25 cellular contexts compared by ENCODE assay signal in the genomic region with DNA sequence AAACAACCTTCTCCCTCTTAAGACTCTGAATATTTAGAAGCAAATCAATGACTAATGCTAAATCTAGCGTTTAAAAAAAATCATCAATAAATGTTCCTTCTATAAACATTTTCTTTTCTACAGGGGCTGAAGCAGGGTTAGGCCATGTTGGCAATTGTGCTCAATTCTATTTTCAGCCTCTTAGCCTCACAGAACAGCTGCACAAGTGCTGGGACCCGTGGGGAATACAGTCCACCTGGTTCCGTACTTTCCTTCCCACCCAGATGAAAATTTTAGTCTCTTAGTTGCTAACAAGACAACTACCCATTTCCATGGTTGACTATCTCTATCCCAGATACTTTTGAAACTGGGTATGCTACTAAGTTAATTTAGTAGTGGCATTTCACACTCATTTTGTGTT.
"Had no signal": no experiment of that assay in that cellular context is flagged by ENCODE, and none has a peak within 500 bp of the region (broad histone marks: within the 10 kb centered on the region; RNA-seq: fewer than 3 reads in every experiment).

No MANE protein-coding gene starts in this region.

- H3K36me3 ChIP-seq: MG63 had no signal

- ATAC-seq: activated CD8-positive, alpha-beta memory T cell treated with anti-CD3 and anti-CD28 coated beads, Interleukin-2, amount 10 ng/mL, durations not matched to agents 7 days and 5 days; activated naive CD8-positive, alpha-beta T cell treated with anti-CD3 and anti-CD28 coated beads, Interleukin-2, amount 50 U/mL, for 24 hours; activated T-cell treated with anti-CD3 and anti-CD28 coated beads, Interleukin-2, amount 50 U/mL, for 4 hours; T-helper 17 cell; WTC11 had no signal

- H3K4me3 ChIP-seq: MG63 had no signal

- DNase-seq: activated CD4-positive, alpha-beta T cell treated with anti-CD3 and anti-CD28 coated beads for 48 hours; activated CD4-positive, alpha-beta T cell treated with anti-CD3 and anti-CD28 coated beads, Interleukin-2, amount 50 U/mL, for 48 hours; activated CD4-positive, CD25-positive, alpha-beta regulatory T cell treated with anti-CD3 and anti-CD28 coated beads, Interleukin-2, amount 50 U/mL, for 72 hours; activated CD8-positive, alpha-beta memory T cell treated with anti-CD3 and anti-CD28 coated beads, Interleukin-2, amount 10 ng/mL, durations not matched to agents 7 days and 5 days; activated effector memory CD4-positive, alpha-beta T cell treated with anti-CD3 and anti-CD28 coated beads, Interleukin-2, amount 50 U/mL, for 16 hours; activated naive CD4-positive, alpha-beta T cell treated with Interleukin-2 at 50 U/mL for 16 hours; activated naive CD8-positive, alpha-beta T cell treated with anti-CD3 and anti-CD28 coated beads, Interleukin-2, amount 50 U/mL, for 24 hours; activated T-cell treated with anti-CD3 and anti-CD28 coated beads, Interleukin-2, amount 50 U/mL, for 4 hours; amygdala; MV-4-11; NCI-H1092 treated with DMSO at 0.1 percent for 48 hours; NCI-H1417 treated with DMSO at 0.1 percent for 48 hours; NCI-H1694; NCI-H2029; NCI-H2107; NCI-H2227 treated with DMSO at 0.1 percent for 48 hours; NCI-H524 treated with DMSO at 0.1 percent for 48 hours; NCI-H748 treated with DMSO at 0.1 percent for 48 hours; NK-92 treated with Interleukin-12 subunit alpha and Interleukin-12 subunit beta, amount 100 ng/mL, for 24 hours; OCI-M1; SHP77; T-helper 17 cell; T-helper 9 cell had no signal

- H3K27me3 ChIP-seq: MG63 had no signal

- H3K9me3 ChIP-seq: MG63 had no signal
